20 cellular contexts compared by ENCODE assay signal in genomic region chr19:18769989-18770528, GRCh38. TPM values are rescaled to one million over a fixed set of nuclear protein-coding genes. Genes with fewer than 3 reads are reported as not detected.
DNase-seq lines count a peak whose midpoint lies in the region; ATAC-seq, FAIRE-seq and TF ChIP-seq lines count a peak whose summit lies in the region.
"Had no signal": no experiment of that assay in that cellular context is flagged by ENCODE, and none has a peak within 500 bp of the region (broad histone marks: within the 10 kb centered on the region; RNA-seq: fewer than 3 reads in every experiment).

No MANE protein-coding gene starts in this region.

- H3K4me2 ChIP-seq in HepG2 (ENCODE audit: low read depth, low read length), result no peak overlapping the region
- H3K4me2 ChIP-seq: SK-N-SH had no signal

- no peaks in the 10 kb centered on the region for H3K36me3 Mint-ChIP-seq in WTC11
- no peaks in the 10 kb centered on the region for H3K36me3 Mint-ChIP-seq in glutamatergic neuron (ENCODE audit: unreplicated experiment)

- peaks cover 86% of the 10 kb centered on the region for H3K27me3 Mint-ChIP-seq in WTC11 (ENCODE audit: low read depth)
- peaks cover 13% of the 10 kb centered on the region for H3K27me3 Mint-ChIP-seq in glutamatergic neuron (ENCODE audit: unreplicated experiment)
- H3K27me3 Mint-ChIP-seq: T-cell had no signal

- no peaks in the 10 kb centered on the region for H3K9me3 ChIP-seq in HepG2 (ENCODE audit: low read length)
- H3K9me3 ChIP-seq in right lobe of liver, result no peaks in the 10 kb centered on the region
- H3K9me3 ChIP-seq: BLaER1 treated with 17β-estradiol and CSF1 and Interleukin-3, amounts not matched to agents 10 nM and 100 nM; MG63; SK-N-SH had no signal

- H3K79me2 ChIP-seq in HepG2 (ENCODE audit: insufficient read depth, low read length), result no peaks in the 10 kb centered on the region

- 89% methylated on average over 10 of the region's 15 CpGs for WGBS in HepG2 (ENCODE audit: low lambda C conversion rate)
- no CpG with 5 or more reads among the region's 15 CpGs for WGBS in right lobe of liver (ENCODE audit: insufficient coverage, low coverage, low lambda C conversion rate, missing lambda C conversion rate)

- H3K27ac ChIP-seq in HepG2 (ENCODE audit: extremely low read length, insufficient read depth, low read length), result no peak overlapping the region
- no peak overlapping the region for H3K27ac ChIP-seq in right lobe of liver
- H3K27ac ChIP-seq: BLaER1 treated with 17β-estradiol and CSF1 and Interleukin-3, amounts not matched to agents 10 nM and 100 nM had no signal

- H2AFZ ChIP-seq in HepG2 (ENCODE audit: low read length), result no peak overlapping the region

- H4K20me1 ChIP-seq in HepG2 (ENCODE audit: insufficient read depth, low read length), result no peaks in the 10 kb centered on the region

- H3K4me3 Mint-ChIP-seq in WTC11 (no peak overlapping the region), glutamatergic neuron (ENCODE audit: unreplicated experiment) (no peak overlapping the region)
- H3K4me3 Mint-ChIP-seq: CD8-positive, alpha-beta T cell; T-cell had no signal

- intact Hi-C loops in HepG2 (cut with micrococcal nuclease; ENCODE audit: unreplicated experiment), result no loop called here
- intact Hi-C loops in right lobe of liver (cut with DNase I), result no loop called here

- TF ChIP-seq EP300 in HepG2 (IDR thresholded peaks at IDR 0.05; ENCODE audit: low read depth in 2 of 2, low read length in 2 of 2) (no peak), HepG2 (CRISPR knock-in tag; IDR thresholded peaks at IDR 0.05; ENCODE audit: borderline replicate concordance) (no peak)

- no peak for ATAC-seq in HepG2
- no peak for ATAC-seq in right lobe of liver
- peak; percentile 35 for ATAC-seq in WTC11
- ATAC-seq in GM19351 (IDR thresholded peaks at IDR 0.05; ENCODE audit: unreplicated experiment), result no peak
- ATAC-seq: CD8-positive, alpha-beta T cell; T-cell had no signal

- CTCF ChIA-PET in HepG2 (lab: Yijun Ruan, JAX; ENCODE audit: low intra/inter-chr PET ratio, low total read pairs) (no interaction called here), WTC11 (lab: Charles Lee) (interaction anchor here (0.9 to 2.6 kb wide), 5 partner anchors 11 to 281 kb away, joined by 3 to 13 read pairs (median 4); no protein-coding TSS in a partner anchor)

- no peak overlapping the region for H3K4me3 ChIP-seq in HepG2 (replicated peaks in 1 of 3; ENCODE audit: insufficient read depth in 1 of 3, low read depth in 2 of 3, low read length in 3 of 3)
- H3K4me3 ChIP-seq in right lobe of liver, result no peak overlapping the region
- H3K4me3 ChIP-seq: BLaER1 treated with 17β-estradiol and CSF1 and Interleukin-3, amounts not matched to agents 10 nM and 100 nM; MG63 had no signal

- in situ Hi-C loops in HepG2 (cut with HindIII; ENCODE audit: extremely low pct_ligation_motif_present, low pct_unique_long_range_greater_than_20kb), result no loop called here

- H3K9ac ChIP-seq in HepG2 (ENCODE audit: insufficient read depth, low read depth, low read length), result no peak overlapping the region
- H3K9ac ChIP-seq: BLaER1 treated with 17β-estradiol and CSF1 and Interleukin-3, amounts not matched to agents 10 nM and 100 nM; SK-N-SH had no signal

- H3K27ac Mint-ChIP-seq in WTC11, result no peak overlapping the region
- no peak overlapping the region for H3K27ac Mint-ChIP-seq in glutamatergic neuron (ENCODE audit: unreplicated experiment)
- H3K27ac Mint-ChIP-seq: T-cell had no signal

- no peaks in the 10 kb centered on the region for H3K4me1 ChIP-seq in HepG2 (ENCODE audit: insufficient read depth, low read length)
- H3K4me1 ChIP-seq in right lobe of liver, result no peaks in the 10 kb centered on the region

- H3K4me1 Mint-ChIP-seq in WTC11 (no peaks in the 10 kb centered on the region), glutamatergic neuron (ENCODE audit: low read depth, unreplicated experiment) (peaks cover 11% of the 10 kb centered on the region)
- H3K4me1 Mint-ChIP-seq: T-cell had no signal

- FAIRE-seq in HepG2 (lab: Jason Lieb, UNC), result no peak
- FAIRE-seq in GM12891 (lab: Jason Lieb, UNC), result no peak

- TF ChIP-seq RAD21 in HepG2 (CRISPR knock-in tag; IDR thresholded peaks at IDR 0.05), result no peak

- POLR2A ChIA-PET in HepG2 (lab: Yijun Ruan, JAX) (no interaction called here), WTC11 (lab: Charles Lee) (no interaction called here)

- no peak for TF ChIP-seq POLR2A in HepG2 (IDR thresholded peaks at IDR 0.05; ENCODE audit: insufficient read depth in 1 of 2, low read depth in 2 of 2, low read length in 2 of 2)
- no peak for TF ChIP-seq POLR2A in right lobe of liver (IDR thresholded peaks at IDR 0.05)
- no peak for TF ChIP-seq POLR2A in GM12891 (IDR thresholded peaks at IDR 0.05; ENCODE audit: low read depth, low read length)

- TF ChIP-seq CTCF in HepG2 (CRISPR knock-in tag; IDR thresholded peaks at IDR 0.05) (no peak), right lobe of liver (IDR thresholded peaks at IDR 0.05) (no peak), WTC11 (IDR thresholded peaks at IDR 0.05) (no peak), glutamatergic neuron (IDR thresholded peaks at IDR 0.05; ENCODE audit: partially characterized antibody, unreplicated experiment) (no peak)

- H3K27me3 ChIP-seq in HepG2 (ENCODE audit: control insufficient read depth in 1 of 2, insufficient read depth in 2 of 2, low read length in 2 of 2) (no peaks in the 10 kb centered on the region), right lobe of liver (no peaks in the 10 kb centered on the region)
- H3K27me3 ChIP-seq: BLaER1 treated with 17β-estradiol and CSF1 and Interleukin-3, amounts not matched to agents 10 nM and 100 nM; MG63 had no signal

- DNase-seq in HepG2 (ENCODE audit: low spot score), result no peak
- DNase-seq in right lobe of liver, result no peak
- no peak for DNase-seq in WTC11 (ENCODE audit: low spot score)
- DNase-seq in glutamatergic neuron, result peak; percentile 12
- DNase-seq in GM12891 (ENCODE audit: insufficient read length, low spot score), result no peak
- no peak for DNase-seq in NCI-H524 (lab: John Stamatoyannopoulos, UW)
- DNase-seq: Calu3; CD8-positive, alpha-beta T cell; DMS79 treated with DMSO at 0.1 percent for 48 hours; MG63; NCI-H2081; NCI-H2171 treated with DMSO at 0.1 percent for 48 hours; NCI-H510A; NCI-H774; SHP77 treated with DMSO at 0.1 percent for 48 hours; SK-N-SH; T-cell had no signal

- H3K36me3 ChIP-seq in HepG2 (replicated peaks in 1 of 2; ENCODE audit: control insufficient read depth in 1 of 2, insufficient read depth in 2 of 2, low read length in 2 of 2) (no peaks in the 10 kb centered on the region), right lobe of liver (no peaks in the 10 kb centered on the region)
- H3K36me3 ChIP-seq: MG63 had no signal

- BruUV-seq in HepG2 (replicated peaks; lab: Mats Ljungman, UMichigan), result no TSS peak

- H3K9me3 Mint-ChIP-seq in WTC11 (no peaks in the 10 kb centered on the region), glutamatergic neuron (ENCODE audit: unreplicated experiment) (peaks cover 8% of the 10 kb centered on the region)
- H3K9me3 Mint-ChIP-seq: CD8-positive, alpha-beta T cell; T-cell had no signal

TF ChIP-seq in HepG2, 621 proteins besides CTCF, POLR2A, EP300 and RAD21 (continues in another document):
- TF ChIP-seq AKAP8 (CRISPR knock-in tag; IDR thresholded peaks at IDR 0.05) (peak; percentile 39; the same call in 1 of the 2 replicates), AGO1 (IDR thresholded peaks at IDR 0.05; ENCODE audit: low read depth, low read length, poor library complexity, severe bottlenecking) (peak; percentile 27), SMAD1 (CRISPR knock-in tag; IDR thresholded peaks at IDR 0.05; ENCODE audit: borderline replicate concordance, low read depth) (no peak)

TF ChIP-seq in GM12891, 5 proteins besides CTCF, POLR2A, EP300 and RAD21:
- TF ChIP-seq POLR2AphosphoS5 (IDR thresholded peaks at IDR 0.05; ENCODE audit: low read depth, low read length) (no peak), POU2F2 (IDR thresholded peaks at IDR 0.05; ENCODE audit: low read depth, low read length) (no peak), SPI1 (IDR thresholded peaks at IDR 0.05; ENCODE audit: low read depth, low read length) (no peak), TAF1 (IDR thresholded peaks at IDR 0.05; ENCODE audit: low read depth, low read length) (no peak), PAX5 (IDR thresholded peaks at IDR 0.05; ENCODE audit: insufficient read depth, low read length, severe bottlenecking) (no peak)
TF ChIP-seq in GM12891: peak in this region for 0.

RNA-seq across cellular contexts. Expression of gene COMP, which starts 21.0 kb away (rescaled TPM):
- total RNA-seq in HepG2 (2016; rRNA removed; fragmentation: Illumina TruSeq; extraction: Trizol) (0.04 TPM in 1 of 2 replicates, not detected in the other), right lobe of liver (under 1 TPM in 2 of 6 experiments, not detected in 4; 0.11 to 0.31 TPM), WTC11 (2021) (0.13 to 0.18 TPM (median 0.16 TPM) in 3 replicates), glutamatergic neuron (ENCODE audit: unreplicated experiment) (not detected)
- total RNA-seq in HepG2 (2016; cell fraction: cytosol; rRNA removed; fragmentation: Illumina TruSeq; extraction: Trizol; ENCODE audit: low read depth), result not detected in 2 replicates
- 0.04 TPM in 1 of 2 replicates, not detected in the other for total RNA-seq in HepG2 (2016; cell fraction: insoluble cytoplasmic fraction; rRNA removed; fragmentation: Illumina TruSeq; extraction: Trizol)
- not detected in 2 replicates for total RNA-seq in HepG2 (2016; cell fraction: membrane; rRNA removed; fragmentation: Illumina TruSeq; extraction: Trizol)
- total RNA-seq in HepG2 (2016; cell fraction: nucleus; rRNA removed; fragmentation: Illumina TruSeq; extraction: Trizol), result not detected in 2 replicates
- polyA plus RNA-seq in HepG2 (2011; rRNA removed), result 0.13 and 0.16 TPM in 2 replicates
- 0.16 and 0.19 TPM in 2 replicates for polyA plus RNA-seq in HepG2 (2011; cell fraction: cytosol; rRNA removed)
- polyA plus RNA-seq in HepG2 (2011; cell fraction: nucleus; rRNA removed), result 0.23 and 0.37 TPM in 2 replicates
- polyA plus RNA-seq in HepG2 (2012), result 0.36 and 0.49 TPM in 2 replicates
- not detected in 2 replicates for polyA plus RNA-seq in HepG2 (2016; cell fraction: cytosol; fragmentation: Illumina TruSeq; extraction: Trizol; ENCODE audit: low read depth)
- not detected in 2 replicates for polyA plus RNA-seq in HepG2 (2016; cell fraction: insoluble cytoplasmic fraction; fragmentation: Illumina TruSeq; extraction: Trizol; ENCODE audit: low read depth)
- polyA plus RNA-seq in HepG2 (2016; cell fraction: membrane; fragmentation: Illumina TruSeq; extraction: Trizol; ENCODE audit: low read depth), result 0.08 TPM in 1 of 2 replicates, not detected in the other
- polyA plus RNA-seq in HepG2 (2016; cell fraction: nucleus; fragmentation: Illumina TruSeq; extraction: Trizol; ENCODE audit: insufficient read depth, low read depth), result 0.31 and 0.66 TPM in 2 replicates
- polyA minus RNA-seq in HepG2 (2011; rRNA and poly(A)+ RNA removed; ENCODE audit: low replicate concordance), result not detected in 2 replicates
- not detected in 2 replicates for polyA minus RNA-seq in HepG2 (2011; cell fraction: cytosol; rRNA and poly(A)+ RNA removed)
- not detected in 2 replicates for polyA minus RNA-seq in HepG2 (2011; cell fraction: nucleus; rRNA and poly(A)+ RNA removed)
- not detected for polyA plus RNA-seq in GM12891 (2012; ENCODE audit: low read depth, missing spikeins)
- total RNA-seq: A673; Calu3; CD8-positive, alpha-beta T cell; T-cell had no signal
